Comparison of ENCODE assay signal across 1 cellular context in genomic region chr6:142200846-142201628, GRCh38.
TF ChIP-seq lines count a peak whose summit lies in the region.

No MANE protein-coding gene starts in this region.

TF ChIP-seq in endothelial cell of umbilical vein, 7 proteins besides CTCF, POLR2A, EP300 and RAD21:
- TF ChIP-seq GATA2 (IDR thresholded peaks at IDR 0.05; ENCODE audit: insufficient read depth, insufficient read length, low read depth, low read length) (peak; percentile 47), MYC (IDR thresholded peaks at IDR 0.05; ENCODE audit: low read depth, low read length) (no peak)
